ENCODE assay signal across 8 cellular contexts in the genomic region with DNA sequence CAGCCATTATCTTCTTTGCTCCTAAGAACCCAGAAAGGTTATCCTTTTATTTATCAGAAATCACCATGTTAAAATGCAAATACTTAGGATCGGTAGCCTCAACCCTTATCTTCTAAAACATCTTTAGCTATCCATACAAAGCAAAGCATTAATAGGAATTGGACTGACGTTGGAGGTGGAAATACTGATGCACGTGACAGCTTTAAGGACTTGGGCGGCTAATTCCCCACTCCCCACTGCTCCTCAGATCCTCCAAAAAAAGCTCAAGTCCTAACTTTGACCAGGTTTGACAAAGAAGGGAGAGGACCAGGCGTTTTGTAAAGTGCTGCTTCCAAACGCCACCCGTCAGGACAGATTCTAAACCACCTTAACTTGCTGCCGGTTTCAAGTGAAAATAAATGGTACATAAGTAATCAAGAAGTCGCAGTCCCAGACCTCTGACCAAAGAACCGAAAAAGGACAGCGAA. TPM values are rescaled to one million over a fixed set of nuclear protein-coding genes. Genes with fewer than 3 reads are reported as not detected.
A peak's percentile ranks its signal among the peaks of the same experiment; 100 is the strongest.
DNase-seq lines count a peak whose midpoint lies in the region; ATAC-seq, FAIRE-seq and TF ChIP-seq lines count a peak whose summit lies in the region.

No MANE protein-coding gene starts in this region.

- peaks cover 40% of the 10 kb centered on the region for H3K79me2 ChIP-seq in KMS-11 (ENCODE audit: insufficient read depth, low read depth)

- H3K9me3 ChIP-seq in A549 (no peaks in the 10 kb centered on the region), mesenchymal stem cell (ENCODE audit: control insufficient read depth, low read length) (no peaks in the 10 kb centered on the region)

- H3K9ac ChIP-seq in KMS-11 (0 out of 2 replicates have a peak overlapping the region, but pooled peaks have one; percentile 10), mesenchymal stem cell (ENCODE audit: low read length) (peak overlapping the region; percentile 99)

- H3K4me2 ChIP-seq in A549 (peak overlapping the region; percentile 87), KMS-11 (peak overlapping the region; percentile 99), mesenchymal stem cell (ENCODE audit: low read length, poor library complexity, severe bottlenecking) (peak overlapping the region; percentile 92)

- H3K27me3 ChIP-seq in KMS-11 (ENCODE audit: insufficient read depth, low read depth) (no peaks in the 10 kb centered on the region), bronchial epithelial cell (ENCODE audit: control insufficient read depth, insufficient read depth, low read length) (no peaks in the 10 kb centered on the region), mesenchymal stem cell (ENCODE audit: control insufficient read depth in 1 of 2, insufficient read depth in 1 of 2, low read length in 2 of 2) (no peaks in the 10 kb centered on the region)

- CTCF ChIA-PET in A549 (lab: Yijun Ruan, JAX): no interaction called here

- DNase-seq in A549 (ENCODE audit: low read depth in 1 of 2, low spot score in 1 of 2): no peak
- no peak for DNase-seq in bronchial epithelial cell (ENCODE audit: low read depth)
- DNase-seq in mesenchymal stem cell: no peak
- no peak for DNase-seq in middle frontal gyrus (ENCODE audit: extremely low spot score, low spot score)
- DNase-seq in effector CD4-positive, alpha-beta T cell: no peak
- DNase-seq in epidermal melanocyte (ENCODE audit: insufficient read length, low spot score): no peak

- no peak overlapping the region for H2BK120ac ChIP-seq in mesenchymal stem cell (ENCODE audit: low read depth, low read length)

- WGBS in A549 (ENCODE audit: missing lambda C conversion rate): 3% methylated on average over 11 of the region's 11 CpGs
- WGBS in mesenchymal stem cell: 0% methylated on average over 5 of the region's 11 CpGs

- no peak overlapping the region for H2BK15ac ChIP-seq in mesenchymal stem cell (ENCODE audit: low read depth, poor library complexity, severe bottlenecking)

- H3K4ac ChIP-seq in mesenchymal stem cell (ENCODE audit: low read depth in 1 of 2, low read length in 2 of 2): no peak overlapping the region

- no peak for TF ChIP-seq RAD21 in A549 (conservative IDR thresholded peaks at IDR 0.05 in 1 of 2, IDR thresholded peaks at IDR 0.05 in 1 of 2)

- no peak overlapping the region for H2BK5ac ChIP-seq in mesenchymal stem cell (ENCODE audit: low read depth, low read length, poor library complexity, severe bottlenecking)

- H4K91ac ChIP-seq in mesenchymal stem cell (ENCODE audit: low read length): no peak overlapping the region

- peak overlapping the region; percentile 74 for H2AFZ ChIP-seq in KMS-11 (ENCODE audit: low read depth)
- peak overlapping the region; percentile 51 for H2AFZ ChIP-seq in mesenchymal stem cell (ENCODE audit: low read depth, low read length)

- peak overlapping the region; percentile 59 to 78 for H3K27ac ChIP-seq in A549
- H3K27ac ChIP-seq in KMS-11: peak overlapping the region; percentile 13; the same call in 1 of the 2 replicates
- H3K27ac ChIP-seq in mesenchymal stem cell (ENCODE audit: low read length, poor library complexity, severe bottlenecking): peak overlapping the region; percentile 76

- H3K36me3 ChIP-seq in KMS-11 (ENCODE audit: insufficient read depth): no peaks in the 10 kb centered on the region
- no peaks in the 10 kb centered on the region for H3K36me3 ChIP-seq in bronchial epithelial cell (ENCODE audit: control insufficient read depth, insufficient read depth, low read length)
- H3K36me3 ChIP-seq in mesenchymal stem cell (ENCODE audit: control insufficient read depth in 1 of 2, insufficient read depth in 2 of 2, low read depth in 1 of 2, low read length in 2 of 2): no peaks in the 10 kb centered on the region

- H3K18ac ChIP-seq in mesenchymal stem cell (ENCODE audit: low read depth in 1 of 2, low read length in 2 of 2): peak overlapping the region in 1 of 2 experiments; percentile 2

- H3K4me3 ChIP-seq in A549 (peak overlapping the region; percentile 93), KMS-11 (IDR thresholded peaks at IDR 0.05; ENCODE audit: insufficient read depth, low read depth, low read length) (no peak overlapping the region), bronchial epithelial cell (ENCODE audit: low read depth, low read length) (peak overlapping the region; percentile 80), mesenchymal stem cell (ENCODE audit: insufficient read depth in 1 of 2, low read depth in 1 of 2, low read length in 2 of 2) (peak overlapping the region; percentile 84 to 94)

- H3K4me1 ChIP-seq in A549: peaks cover 22% of the 10 kb centered on the region; the same call in 2 of the 3 replicates
- H3K4me1 ChIP-seq in KMS-11 (ENCODE audit: low read depth, poor library complexity, severe bottlenecking): peaks cover 38% of the 10 kb centered on the region
- no peaks in the 10 kb centered on the region for H3K4me1 ChIP-seq in mesenchymal stem cell (ENCODE audit: control insufficient read depth, insufficient read depth, low read depth, low read length)

- POLR2A ChIA-PET in A549 (lab: Yijun Ruan, JAX): interaction anchor here (1.0 kb wide), 1 partner anchor 17 kb away, joined by 3 read pairs; no protein-coding TSS in a partner anchor

- no peak overlapping the region for H4K8ac ChIP-seq in mesenchymal stem cell (ENCODE audit: low read length)

- ATAC-seq in A549: peak; percentile 17 to 28; a peak in 5 of 6 replicates
- no peak for ATAC-seq in GM18870 (IDR thresholded peaks at IDR 0.05; ENCODE audit: unreplicated experiment)

- H3K23ac ChIP-seq in mesenchymal stem cell (ENCODE audit: low read length in 2 of 2): no peak overlapping the region

- H4K20me1 ChIP-seq in KMS-11 (ENCODE audit: insufficient read depth): 0 out of 2 replicates have a peak, but pooled peaks cover 5% of the 10 kb centered on the region

- H3K79me1 ChIP-seq in mesenchymal stem cell (replicated peaks; ENCODE audit: low read length, poor library complexity, severe bottlenecking): peaks cover 2% of the 10 kb centered on the region

- FAIRE-seq in A549 (lab: Jason Lieb, UNC): no peak
- FAIRE-seq in bronchial epithelial cell (lab: Jason Lieb, UNC): no peak

- H2BK12ac ChIP-seq in mesenchymal stem cell (ENCODE audit: low read length in 2 of 2): no peak overlapping the region

- no peak for TF ChIP-seq EP300 in A549 (IDR thresholded peaks at IDR 0.05)

- H2AK5ac ChIP-seq in mesenchymal stem cell (ENCODE audit: low read length, severe bottlenecking): no peak overlapping the region

- no peak overlapping the region for H3K14ac ChIP-seq in mesenchymal stem cell (ENCODE audit: low read length in 2 of 2)

- TF ChIP-seq CTCF in A549 (IDR thresholded peaks at IDR 0.05) (no peak), KMS-11 (conservative IDR thresholded peaks at IDR 0.05; ENCODE audit: low read depth, low read length) (no peak), bronchial epithelial cell (IDR thresholded peaks at IDR 0.05; ENCODE audit: insufficient read depth, low read length, severe bottlenecking) (no peak)

- no peak for TF ChIP-seq POLR2A in A549 (IDR thresholded peaks at IDR 0.05; ENCODE audit: low read length)

TF ChIP-seq in A549, 52 proteins besides CTCF, POLR2A, EP300 and RAD21:
- TF ChIP-seq ATOH8 (CRISPR knock-in tag; IDR thresholded peaks at IDR 0.05; ENCODE audit: low read depth): no peak
- no peak for TF ChIP-seq POLR2AphosphoS2 (conservative IDR thresholded peaks at IDR 0.05; ENCODE audit: low read length)
- no peak for TF ChIP-seq ZFP36 (IDR thresholded peaks at IDR 0.05; ENCODE audit: borderline replicate concordance, partially characterized antibody)
- no peak for TF ChIP-seq MYC (IDR thresholded peaks at IDR 0.05; ENCODE audit: borderline replicate concordance, low read length)

RNA-seq across cellular contexts. Expression of gene SPCS3, which starts 0.5 kb away (rescaled TPM):
- polyA plus RNA-seq in A549 (2011; rRNA removed) (35.7 and 44.5 TPM in 2 replicates), A549 (2017; fragmentation: RNase III; extraction: RNeasy Plus Mini Kit Qiagen cat#74134 plus additional on column Dnase treatment) (31.3 to 33.2 TPM (median 32.9 TPM) in 3 replicates)
- 11.2 and 14.2 TPM in 2 replicates for polyA plus RNA-seq in A549 (2012; cell fraction: cytosol; rRNA removed)
- 10.2 and 11.6 TPM in 2 replicates for polyA plus RNA-seq in A549 (2012; cell fraction: nucleus; rRNA removed)
- 11.0 and 11.5 TPM in 2 replicates for polyA minus RNA-seq in A549 (2011; rRNA and poly(A)+ RNA removed)
- total RNA-seq in bronchial epithelial cell: 140 and 143 TPM in 2 replicates
- polyA plus RNA-seq in mesenchymal stem cell (2013, experiment 1 of 2): 77.8 TPM
- polyA plus RNA-seq in mesenchymal stem cell (2013, experiment 2 of 2): 81.6 TPM

RNA-seq across cellular contexts. Expression of gene ASB5, which starts 50.2 kb away (rescaled TPM):
- not detected in 2 replicates for polyA plus RNA-seq in A549 (2011; rRNA removed)
- polyA plus RNA-seq in A549 (2012; cell fraction: cytosol; rRNA removed): not detected in 2 replicates
- not detected in 2 replicates for polyA plus RNA-seq in A549 (2012; cell fraction: nucleus; rRNA removed)
- not detected in 3 replicates for polyA plus RNA-seq in A549 (2017; fragmentation: RNase III; extraction: RNeasy Plus Mini Kit Qiagen cat#74134 plus additional on column Dnase treatment)
- 0.08 TPM in 1 of 2 replicates, not detected in the other for polyA minus RNA-seq in A549 (2011; rRNA and poly(A)+ RNA removed)
- not detected in 2 replicates for total RNA-seq in bronchial epithelial cell
- 0.03 TPM for polyA plus RNA-seq in mesenchymal stem cell (2013, experiment 1 of 2)
- polyA plus RNA-seq in mesenchymal stem cell (2013, experiment 2 of 2): 0.01 TPM

Comparison
In these comparisons a context has a peak if more than half of its experiments do, and no peak if none do; other contexts are left out.
1. H3K27ac ChIP-seq: peak in every context shown above with its lines; median percentile 76 in mesenchymal stem cell; 68 in A549; 13 in KMS-11.